1 cellular context compared by ENCODE assay signal in genomic region chr1:6603851-6604558, GRCh38.
A peak's percentile ranks its signal among the peaks of the same experiment; 100 is the strongest.
TF ChIP-seq lines count a peak whose summit lies in the region.

No MANE protein-coding gene starts in this region.

TF ChIP-seq in HepG2, 621 proteins besides CTCF, POLR2A, EP300 and RAD21 (continued from another document and continues in another):
- 0 out of 2 replicates have a peak, but pooled peaks have one; percentile 22 for TF ChIP-seq KMT2B (CRISPR knock-in tag; IDR thresholded peaks at IDR 0.05)
- TF ChIP-seq GATA4 (IDR thresholded peaks at IDR 0.05; ENCODE audit: borderline replicate concordance, low read depth): no peak
- TF ChIP-seq ZBTB8A (CRISPR knock-in tag; IDR thresholded peaks at IDR 0.05; ENCODE audit: borderline replicate concordance, low read depth): no peak
- no peak for TF ChIP-seq NFATC3 (CRISPR knock-in tag; IDR thresholded peaks at IDR 0.05)
- TF ChIP-seq, protein P1, sequence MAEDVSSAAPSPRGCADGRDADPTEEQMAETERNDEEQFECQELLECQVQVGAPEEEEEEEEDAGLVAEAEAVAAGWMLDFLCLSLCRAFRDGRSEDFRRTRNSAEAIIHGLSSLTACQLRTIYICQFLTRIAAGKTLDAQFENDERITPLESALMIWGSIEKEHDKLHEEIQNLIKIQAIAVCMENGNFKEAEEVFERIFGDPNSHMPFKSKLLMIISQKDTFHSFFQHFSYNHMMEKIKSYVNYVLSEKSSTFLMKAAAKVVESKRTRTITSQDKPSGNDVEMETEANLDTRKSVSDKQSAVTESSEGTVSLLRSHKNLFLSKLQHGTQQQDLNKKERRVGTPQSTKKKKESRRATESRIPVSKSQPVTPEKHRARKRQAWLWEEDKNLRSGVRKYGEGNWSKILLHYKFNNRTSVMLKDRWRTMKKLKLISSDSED (CRISPR knock-in tag; IDR thresholded peaks at IDR 0.05): no peak
- TF ChIP-seq ZNF205 (CRISPR knock-in tag; IDR thresholded peaks at IDR 0.05): 0 out of 2 replicates have a peak, but pooled peaks have one; percentile 30
- no peak for TF ChIP-seq ZNF780A (CRISPR knock-in tag; IDR thresholded peaks at IDR 0.05)
- TF ChIP-seq UBTF (CRISPR knock-in tag; IDR thresholded peaks at IDR 0.05): 0 out of 2 replicates have a peak, but pooled peaks have one; percentile 28
- peak; percentile 69; the same call in 1 of the 2 replicates for TF ChIP-seq FOXO1 (CRISPR knock-in tag; IDR thresholded peaks at IDR 0.05)
- TF ChIP-seq SOX13 (IDR thresholded peaks at IDR 0.05): no peak
- peak in 1 of 2 experiments; percentile 59; a peak in 2 of 4 replicates for TF ChIP-seq SOX13 (CRISPR knock-in tag; conservative IDR thresholded peaks at IDR 0.05 in 1 of 2, IDR thresholded peaks at IDR 0.05 in 1 of 2)
- TF ChIP-seq NR3C1 (CRISPR knock-in tag; IDR thresholded peaks at IDR 0.05): no peak
- TF ChIP-seq MBNL3 (CRISPR knock-in tag; conservative IDR thresholded peaks at IDR 0.05): no peak
- TF ChIP-seq, protein P2, sequence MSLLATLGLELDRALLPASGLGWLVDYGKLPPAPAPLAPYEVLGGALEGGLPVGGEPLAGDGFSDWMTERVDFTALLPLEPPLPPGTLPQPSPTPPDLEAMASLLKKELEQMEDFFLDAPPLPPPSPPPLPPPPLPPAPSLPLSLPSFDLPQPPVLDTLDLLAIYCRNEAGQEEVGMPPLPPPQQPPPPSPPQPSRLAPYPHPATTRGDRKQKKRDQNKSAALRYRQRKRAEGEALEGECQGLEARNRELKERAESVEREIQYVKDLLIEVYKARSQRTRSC (CRISPR knock-in tag; IDR thresholded peaks at IDR 0.05; ENCODE audit: low read depth): 0 out of 2 replicates have a peak, but pooled peaks have one; percentile 27
- TF ChIP-seq CREB1 (IDR thresholded peaks at IDR 0.05): no peak
- TF ChIP-seq CREB1 (CRISPR knock-in tag; IDR thresholded peaks at IDR 0.05): peak; percentile 66
- TF ChIP-seq NONO (IDR thresholded peaks at IDR 0.05): no peak
- peak; percentile 81; the same call in 1 of the 2 replicates for TF ChIP-seq NONO (CRISPR knock-in tag; conservative IDR thresholded peaks at IDR 0.05)
- TF ChIP-seq XBP1 (CRISPR knock-in tag; IDR thresholded peaks at IDR 0.05): no peak; the same call in 1 of the 2 replicates
- TF ChIP-seq CENPT (CRISPR knock-in tag; IDR thresholded peaks at IDR 0.05; ENCODE audit: low read depth): no peak
- no peak for TF ChIP-seq EED (CRISPR knock-in tag; IDR thresholded peaks at IDR 0.05)
- peak; percentile 55 for TF ChIP-seq NFYB (CRISPR knock-in tag; IDR thresholded peaks at IDR 0.05)
- no peak for TF ChIP-seq ZNF768 (CRISPR knock-in tag; IDR thresholded peaks at IDR 0.05)
- no peak; the same call in 1 of the 2 replicates for TF ChIP-seq ZNF788 (CRISPR knock-in tag; IDR thresholded peaks at IDR 0.05; ENCODE audit: borderline replicate concordance)
- TF ChIP-seq ZNF552 (CRISPR knock-in tag; IDR thresholded peaks at IDR 0.05; ENCODE audit: borderline replicate concordance): no peak
- TF ChIP-seq RBFOX2 (IDR thresholded peaks at IDR 0.05; ENCODE audit: low read depth, low read length): 0 out of 2 replicates have a peak, but pooled peaks have one; percentile 56
- no peak for TF ChIP-seq RFX3 (CRISPR knock-in tag; IDR thresholded peaks at IDR 0.05)
- TF ChIP-seq NFKB2 (CRISPR knock-in tag; IDR thresholded peaks at IDR 0.05; ENCODE audit: borderline replicate concordance): peak; percentile 74; the same call in 1 of the 2 replicates
- TF ChIP-seq, protein P3, sequence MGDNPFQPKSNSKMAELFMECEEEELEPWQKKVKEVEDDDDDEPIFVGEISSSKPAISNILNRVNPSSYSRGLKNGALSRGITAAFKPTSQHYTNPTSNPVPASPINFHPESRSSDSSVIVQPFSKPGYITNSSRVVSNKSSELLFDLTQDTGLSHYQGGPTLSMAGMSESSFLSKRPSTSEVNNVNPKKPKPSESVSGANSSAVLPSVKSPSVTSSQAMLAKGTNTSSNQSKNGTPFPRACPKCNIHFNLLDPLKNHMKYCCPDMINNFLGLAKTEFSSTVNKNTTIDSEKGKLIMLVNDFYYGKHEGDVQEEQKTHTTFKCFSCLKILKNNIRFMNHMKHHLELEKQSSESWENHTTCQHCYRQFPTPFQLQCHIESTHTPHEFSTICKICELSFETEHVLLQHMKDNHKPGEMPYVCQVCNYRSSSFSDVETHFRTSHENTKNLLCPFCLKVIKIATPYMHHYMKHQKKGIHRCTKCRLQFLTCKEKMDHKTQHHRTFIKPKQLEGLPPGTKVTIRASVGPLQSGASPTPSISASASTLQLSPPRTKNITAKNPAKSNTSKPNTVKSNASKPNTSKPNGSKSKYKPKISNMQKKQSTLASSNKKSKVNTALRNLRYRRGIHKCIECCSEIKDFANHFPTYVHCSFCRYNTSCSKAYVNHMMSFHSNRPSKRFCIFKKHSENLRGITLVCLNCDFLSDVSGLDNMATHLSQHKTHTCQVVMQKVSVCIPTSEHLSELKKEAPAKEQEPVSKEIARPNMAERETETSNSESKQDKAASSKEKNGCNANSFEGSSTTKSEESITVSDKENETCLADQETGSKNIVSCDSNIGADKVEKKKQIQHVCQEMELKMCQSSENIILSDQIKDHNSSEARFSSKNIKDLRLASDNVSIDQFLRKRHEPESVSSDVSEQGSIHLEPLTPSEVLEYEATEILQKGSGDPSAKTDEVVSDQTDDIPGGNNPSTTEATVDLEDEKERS (CRISPR knock-in tag; IDR thresholded peaks at IDR 0.05): peak; percentile 76; the same call in 1 of the 2 replicates
- TF ChIP-seq ZNF282 (IDR thresholded peaks at IDR 0.05; ENCODE audit: partially characterized antibody): no peak
- no peak for TF ChIP-seq TRIM24 (CRISPR knock-in tag; IDR thresholded peaks at IDR 0.05)
- TF ChIP-seq TEAD2 (CRISPR knock-in tag; IDR thresholded peaks at IDR 0.05): no peak
- TF ChIP-seq, protein P4, sequence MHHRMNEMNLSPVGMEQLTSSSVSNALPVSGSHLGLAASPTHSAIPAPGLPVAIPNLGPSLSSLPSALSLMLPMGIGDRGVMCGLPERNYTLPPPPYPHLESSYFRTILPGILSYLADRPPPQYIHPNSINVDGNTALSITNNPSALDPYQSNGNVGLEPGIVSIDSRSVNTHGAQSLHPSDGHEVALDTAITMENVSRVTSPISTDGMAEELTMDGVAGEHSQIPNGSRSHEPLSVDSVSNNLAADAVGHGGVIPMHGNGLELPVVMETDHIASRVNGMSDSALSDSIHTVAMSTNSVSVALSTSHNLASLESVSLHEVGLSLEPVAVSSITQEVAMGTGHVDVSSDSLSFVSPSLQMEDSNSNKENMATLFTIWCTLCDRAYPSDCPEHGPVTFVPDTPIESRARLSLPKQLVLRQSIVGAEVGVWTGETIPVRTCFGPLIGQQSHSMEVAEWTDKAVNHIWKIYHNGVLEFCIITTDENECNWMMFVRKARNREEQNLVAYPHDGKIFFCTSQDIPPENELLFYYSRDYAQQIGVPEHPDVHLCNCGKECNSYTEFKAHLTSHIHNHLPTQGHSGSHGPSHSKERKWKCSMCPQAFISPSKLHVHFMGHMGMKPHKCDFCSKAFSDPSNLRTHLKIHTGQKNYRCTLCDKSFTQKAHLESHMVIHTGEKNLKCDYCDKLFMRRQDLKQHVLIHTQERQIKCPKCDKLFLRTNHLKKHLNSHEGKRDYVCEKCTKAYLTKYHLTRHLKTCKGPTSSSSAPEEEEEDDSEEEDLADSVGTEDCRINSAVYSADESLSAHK (CRISPR knock-in tag; IDR thresholded peaks at IDR 0.05; ENCODE audit: borderline replicate concordance): no peak
- TF ChIP-seq NCOA5 (CRISPR knock-in tag; IDR thresholded peaks at IDR 0.05): no peak
- TF ChIP-seq SNAPC4 (CRISPR knock-in tag; IDR thresholded peaks at IDR 0.05): no peak
- TF ChIP-seq ZBTB26 (CRISPR knock-in tag; IDR thresholded peaks at IDR 0.05; ENCODE audit: borderline replicate concordance): no peak
- no peak for TF ChIP-seq KDM3A (CRISPR knock-in tag; IDR thresholded peaks at IDR 0.05; ENCODE audit: low read depth)
- TF ChIP-seq DPF2 (CRISPR knock-in tag; IDR thresholded peaks at IDR 0.05; ENCODE audit: borderline replicate concordance, low read depth): no peak
- TF ChIP-seq, protein P5, sequence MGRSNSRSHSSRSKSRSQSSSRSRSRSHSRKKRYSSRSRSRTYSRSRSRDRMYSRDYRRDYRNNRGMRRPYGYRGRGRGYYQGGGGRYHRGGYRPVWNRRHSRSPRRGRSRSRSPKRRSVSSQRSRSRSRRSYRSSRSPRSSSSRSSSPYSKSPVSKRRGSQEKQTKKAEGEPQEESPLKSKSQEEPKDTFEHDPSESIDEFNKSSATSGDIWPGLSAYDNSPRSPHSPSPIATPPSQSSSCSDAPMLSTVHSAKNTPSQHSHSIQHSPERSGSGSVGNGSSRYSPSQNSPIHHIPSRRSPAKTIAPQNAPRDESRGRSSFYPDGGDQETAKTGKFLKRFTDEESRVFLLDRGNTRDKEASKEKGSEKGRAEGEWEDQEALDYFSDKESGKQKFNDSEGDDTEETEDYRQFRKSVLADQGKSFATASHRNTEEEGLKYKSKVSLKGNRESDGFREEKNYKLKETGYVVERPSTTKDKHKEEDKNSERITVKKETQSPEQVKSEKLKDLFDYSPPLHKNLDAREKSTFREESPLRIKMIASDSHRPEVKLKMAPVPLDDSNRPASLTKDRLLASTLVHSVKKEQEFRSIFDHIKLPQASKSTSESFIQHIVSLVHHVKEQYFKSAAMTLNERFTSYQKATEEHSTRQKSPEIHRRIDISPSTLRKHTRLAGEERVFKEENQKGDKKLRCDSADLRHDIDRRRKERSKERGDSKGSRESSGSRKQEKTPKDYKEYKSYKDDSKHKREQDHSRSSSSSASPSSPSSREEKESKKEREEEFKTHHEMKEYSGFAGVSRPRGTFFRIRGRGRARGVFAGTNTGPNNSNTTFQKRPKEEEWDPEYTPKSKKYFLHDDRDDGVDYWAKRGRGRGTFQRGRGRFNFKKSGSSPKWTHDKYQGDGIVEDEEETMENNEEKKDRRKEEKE (IDR thresholded peaks at IDR 0.05): no peak
